21 cellular contexts compared by ENCODE assay signal in the genomic region with DNA sequence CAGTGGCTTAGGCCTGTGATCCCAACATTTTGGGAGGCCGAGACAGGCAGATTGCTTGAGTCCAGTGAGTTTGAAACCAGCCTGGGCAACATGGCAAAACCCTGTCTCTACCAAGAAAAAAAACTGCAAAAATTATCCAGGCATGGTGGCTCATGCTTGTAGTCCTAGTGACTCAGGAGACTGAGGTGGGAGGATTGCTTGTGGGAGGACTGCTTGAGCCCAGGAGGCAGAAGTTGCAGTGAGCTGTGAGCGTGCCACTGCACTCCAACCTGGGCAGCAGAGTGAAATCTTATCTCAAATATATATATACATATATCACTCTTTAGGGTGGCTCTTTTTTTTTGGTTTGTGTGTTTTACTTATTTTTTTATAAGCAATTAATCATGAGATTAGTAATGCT.
"Had no signal": no experiment of that assay in that cellular context is flagged by ENCODE, and none has a peak within 500 bp of the region (broad histone marks: within the 10 kb centered on the region; RNA-seq: fewer than 3 reads in every experiment).

No MANE protein-coding gene starts in this region.

- H3K4me1 Mint-ChIP-seq: naive B cell had no signal

- H3K27me3 ChIP-seq: heart left ventricle, pancreas, sigmoid colon, upper lobe of left lung, vagina had no signal

- H3K36me3 Mint-ChIP-seq: naive B cell had no signal

- H3K4me3 ChIP-seq: heart left ventricle, lung, pancreas, psoas muscle, sigmoid colon, skin epidermis, upper lobe of left lung, vagina had no signal

- H3K4me1 ChIP-seq: heart left ventricle, pancreas, psoas muscle, sigmoid colon, upper lobe of left lung, vagina had no signal

- H3K27ac Mint-ChIP-seq: naive B cell had no signal

- H3K36me3 ChIP-seq: heart left ventricle, pancreas, sigmoid colon, upper lobe of left lung, vagina had no signal

- DNase-seq: effector memory CD4-positive, alpha-beta T cell; heart left ventricle; hypothalamus; left cardiac atrium; left ventricle myocardium superior; mesenchymal stem cell; naive B cell; occipital lobe; pancreas; psoas muscle; sigmoid colon; stimulated activated naive CD4-positive, alpha-beta T cell; upper lobe of left lung had no signal

- FAIRE-seq: endometrium, frontal cortex, islet of Langerhans, pancreas had no signal

- H3K9me3 ChIP-seq: pancreas, psoas muscle, sigmoid colon, vagina had no signal

- H3K27ac ChIP-seq: heart left ventricle, pancreas, psoas muscle, sigmoid colon, skin epidermis, upper lobe of left lung, vagina had no signal

- H3K4me3 Mint-ChIP-seq: naive B cell, nephron had no signal

- ATAC-seq: esophagus mucosa, heart left ventricle, left cardiac atrium, left ventricle myocardium superior, pancreas, psoas muscle had no signal
